In genomic region chr7:130926021-130926691, GRCh38 we compare ENCODE assay signal across 8 cellular contexts.
DNase-seq lines count a peak whose midpoint lies in the region; ATAC-seq and TF ChIP-seq lines count a peak whose summit lies in the region.

No MANE protein-coding gene starts in this region.

- peaks cover 11 to 59% of the 10 kb centered on the region in 2 donors for H3K36me3 Mint-ChIP-seq in CD4-positive, alpha-beta memory T cell
- H3K36me3 Mint-ChIP-seq in activated T-helper 17 cell treated with anti-CD3 and anti-CD28 coated beads, Interleukin-2, amount 50 U/mL, for 72 hours (ENCODE audit: low read depth): peaks cover 100% of the 10 kb centered on the region
- peaks cover 7% of the 10 kb centered on the region for H3K36me3 Mint-ChIP-seq in memory B cell

- TF ChIP-seq POLR2A in uterus (IDR thresholded peaks at IDR 0.05): no peak

- POLR2A ChIA-PET in CD4-positive, alpha-beta memory T cell (lab: Charles Lee; ENCODE audit: partially characterized antibody): interaction anchor here (0.6 to 3.2 kb wide), 5 partner anchors 11 to 109 kb away, joined by 3 to 17 read pairs (median 4); no protein-coding TSS in a partner anchor

- DNase-seq in CD4-positive, alpha-beta memory T cell: peak in 3 of 5 donors; percentile 42 to 80 (median 52)
- DNase-seq in memory B cell (ENCODE audit: low spot score in 2 of 2) (peak; percentile 36 to 37), H7 (no peak), NCI-H146 treated with DMSO at 0.1 percent for 48 hours (lab: John Stamatoyannopoulos, UW; ENCODE audit: unreplicated experiment) (no peak), mesenteric fat pad (ENCODE audit: low spot score) (no peak), uterus (no peak)

- peak overlapping the region in 6 of 7 donors; percentile 91 to 96 (median 94) for H3K27ac Mint-ChIP-seq in CD4-positive, alpha-beta memory T cell
- peak overlapping the region; percentile 92 for H3K27ac Mint-ChIP-seq in activated T-helper 17 cell treated with anti-CD3 and anti-CD28 coated beads, Interleukin-2, amount 50 U/mL, for 72 hours
- peak overlapping the region; percentile 98 for H3K27ac Mint-ChIP-seq in memory B cell

- no peaks in the 10 kb centered on the region for H3K27me3 Mint-ChIP-seq in CD4-positive, alpha-beta memory T cell
- H3K27me3 Mint-ChIP-seq in activated T-helper 17 cell treated with anti-CD3 and anti-CD28 coated beads, Interleukin-2, amount 50 U/mL, for 72 hours: no peaks in the 10 kb centered on the region
- no peaks in the 10 kb centered on the region for H3K27me3 Mint-ChIP-seq in memory B cell

- peak overlapping the region; percentile 71 for H3K27ac ChIP-seq in CD4-positive, alpha-beta memory T cell (ENCODE audit: low read depth, low read length)
- no peak overlapping the region for H3K27ac ChIP-seq in uterus

- ATAC-seq in HG03460 (IDR thresholded peaks at IDR 0.05; ENCODE audit: unreplicated experiment) (peak; percentile 43), memory B cell (ENCODE audit: low read depth) (peak; percentile 53)
- ATAC-seq in activated T-helper 17 cell treated with anti-CD3 and anti-CD28 coated beads, Interleukin-2, amount 50 U/mL, for 72 hours (replicated peaks): peak; percentile 38

- H3K4me1 ChIP-seq in CD4-positive, alpha-beta memory T cell (ENCODE audit: insufficient read depth, low read length): peaks cover 100% of the 10 kb centered on the region
- H3K4me1 ChIP-seq in uterus: no peaks in the 10 kb centered on the region

- H3K4me3 Mint-ChIP-seq in CD4-positive, alpha-beta memory T cell: peak overlapping the region; percentile 68 to 89 (median 76)
- H3K4me3 Mint-ChIP-seq in activated T-helper 17 cell treated with anti-CD3 and anti-CD28 coated beads, Interleukin-2, amount 50 U/mL, for 72 hours: peak overlapping the region; percentile 91
- H3K4me3 Mint-ChIP-seq in memory B cell: peak overlapping the region; percentile 76

- peaks cover 0 to 1% (median 0%) of the 10 kb centered on the region in 8 donors for H3K9me3 Mint-ChIP-seq in CD4-positive, alpha-beta memory T cell
- H3K9me3 Mint-ChIP-seq in activated T-helper 17 cell treated with anti-CD3 and anti-CD28 coated beads, Interleukin-2, amount 50 U/mL, for 72 hours: no peaks in the 10 kb centered on the region
- H3K9me3 Mint-ChIP-seq in memory B cell: no peaks in the 10 kb centered on the region

- peaks cover 62 to 96% (median 79%) of the 10 kb centered on the region in 4 donors for H3K4me1 Mint-ChIP-seq in CD4-positive, alpha-beta memory T cell
- H3K4me1 Mint-ChIP-seq in activated T-helper 17 cell treated with anti-CD3 and anti-CD28 coated beads, Interleukin-2, amount 50 U/mL, for 72 hours: peaks cover 69% of the 10 kb centered on the region
- H3K4me1 Mint-ChIP-seq in memory B cell: peaks cover 37% of the 10 kb centered on the region

- H3K36me3 ChIP-seq in CD4-positive, alpha-beta memory T cell (ENCODE audit: insufficient read depth, low read length): peaks cover 9% of the 10 kb centered on the region
- H3K36me3 ChIP-seq in H7 (replicated peaks; ENCODE audit: control insufficient read depth, insufficient read depth, low read length): no peaks in the 10 kb centered on the region
- H3K36me3 ChIP-seq in uterus: no peaks in the 10 kb centered on the region

- no peaks in the 10 kb centered on the region for H3K27me3 ChIP-seq in CD4-positive, alpha-beta memory T cell (ENCODE audit: insufficient read depth, low read length)
- H3K27me3 ChIP-seq in H7 (ENCODE audit: control insufficient read depth, insufficient read depth, low read length) (no peaks in the 10 kb centered on the region), uterus (no peaks in the 10 kb centered on the region)

- H3K9me3 ChIP-seq in CD4-positive, alpha-beta memory T cell (ENCODE audit: control insufficient read depth in 1 of 2, low read length in 2 of 2): no peaks in the 10 kb centered on the region
- no peaks in the 10 kb centered on the region for H3K9me3 ChIP-seq in uterus

- TF ChIP-seq CTCF in uterus (IDR thresholded peaks at IDR 0.05): no peak

- peak overlapping the region in 1 of 2 donors; percentile 39 for H3K4me3 ChIP-seq in CD4-positive, alpha-beta memory T cell (ENCODE audit: low read length in 2 of 2)
- H3K4me3 ChIP-seq in H7 (ENCODE audit: insufficient read depth, low read depth, low read length) (no peak overlapping the region), uterus (no peak overlapping the region)

- CTCF ChIA-PET in CD4-positive, alpha-beta memory T cell (lab: Charles Lee; ENCODE audit: partially characterized antibody): interaction anchor here (1.2 to 1.3 kb wide), 2 partner anchors 30 to 33 kb away, joined by 3 to 9 read pairs; no protein-coding TSS in a partner anchor

- intact Hi-C loops in CD4-positive, alpha-beta memory T cell (cut with micrococcal nuclease): loop anchor here (1.0 kb wide), 1 partner anchor 8 kb away; no protein-coding TSS in a partner anchor
- intact Hi-C loops in uterus (cut with DNase I; ENCODE audit: low total_unique reads): no loop called here

Comparison
In these comparisons a context has a peak if more than half of its experiments do, and no peak if none do; other contexts are left out.
1. DNase-seq: peak in CD4-positive, alpha-beta memory T cell (3 of 5) and memory B cell (2 of 2); none in H7 (single experiment), NCI-H146 treated with DMSO at 0.1 percent for 48 hours (single experiment), mesenteric fat pad (single experiment) and uterus (0 of 2).
2. Peak in every context shown above with its lines, with median percentiles within 50 percentile points of each other: H3K27ac Mint-ChIP-seq, H3K4me3 Mint-ChIP-seq and ATAC-seq.